Comparison of ENCODE assay signal across 1 cellular context in the genomic region with DNA sequence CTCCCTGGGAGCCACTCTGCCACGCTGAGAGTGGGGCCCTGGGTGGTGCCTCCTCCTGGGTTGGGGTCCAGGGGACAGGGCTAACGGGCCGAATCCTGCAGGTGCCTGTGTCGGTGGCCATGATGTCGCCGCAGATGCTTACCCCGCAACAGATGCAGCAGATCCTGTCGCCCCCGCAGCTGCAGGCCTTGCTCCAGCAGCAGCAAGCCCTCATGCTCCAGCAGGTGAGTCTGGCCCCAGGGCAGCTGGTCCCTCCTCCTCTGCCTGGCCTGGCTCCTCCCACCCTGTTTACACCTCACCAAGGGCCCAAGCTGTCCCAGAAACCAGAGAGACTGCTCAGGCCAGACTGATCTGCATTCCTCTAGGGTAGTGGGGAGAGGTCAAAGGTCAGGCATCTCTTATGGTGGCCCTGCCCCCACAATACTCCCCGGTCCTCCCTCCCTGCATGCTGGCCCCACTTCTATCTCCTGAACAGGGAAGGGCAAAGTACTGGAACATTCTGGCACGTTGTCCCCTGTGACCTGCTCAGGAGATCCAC.
A peak's percentile ranks its signal among the peaks of the same experiment; 100 is the strongest.
TF ChIP-seq lines count a peak whose summit lies in the region.

No MANE protein-coding gene starts in this region.

TF ChIP-seq in HepG2, 621 proteins besides CTCF, POLR2A, EP300 and RAD21 (continued from another document and continues in another):
- TF ChIP-seq GMEB2 (CRISPR knock-in tag; IDR thresholded peaks at IDR 0.05; ENCODE audit: low read depth) (no peak), HINFP (CRISPR knock-in tag; IDR thresholded peaks at IDR 0.05; ENCODE audit: low read depth) (no peak), NR2F1 (CRISPR knock-in tag; IDR thresholded peaks at IDR 0.05) (no peak; a peak in 1 of 4 replicates), ZNF605 (CRISPR knock-in tag; IDR thresholded peaks at IDR 0.05) (no peak), HDAC2 (CRISPR knock-in tag; IDR thresholded peaks at IDR 0.05) (no peak), HDAC6 (IDR thresholded peaks at IDR 0.05; ENCODE audit: low read depth, low read length) (no peak), ZNF24 (IDR thresholded peaks at IDR 0.05) (no peak), KDM1A (CRISPR knock-in tag; IDR thresholded peaks at IDR 0.05) (no peak), ZIK1 (CRISPR knock-in tag; IDR thresholded peaks at IDR 0.05; ENCODE audit: borderline replicate concordance, low read depth) (no peak), ZNF614 (CRISPR knock-in tag; IDR thresholded peaks at IDR 0.05; ENCODE audit: borderline replicate concordance) (no peak), ZNF414 (CRISPR knock-in tag; IDR thresholded peaks at IDR 0.05) (no peak), U2AF2 (IDR thresholded peaks at IDR 0.05; ENCODE audit: low read depth, low read length) (no peak), ZSCAN20 (CRISPR knock-in tag; IDR thresholded peaks at IDR 0.05; ENCODE audit: borderline replicate concordance) (no peak), ZFP41 (CRISPR knock-in tag; IDR thresholded peaks at IDR 0.05; ENCODE audit: borderline replicate concordance) (no peak), ZNF746 (CRISPR knock-in tag; IDR thresholded peaks at IDR 0.05) (no peak), NONO (IDR thresholded peaks at IDR 0.05) (no peak), NONO (CRISPR knock-in tag; conservative IDR thresholded peaks at IDR 0.05) (no peak), HMG20B (CRISPR knock-in tag; conservative IDR thresholded peaks at IDR 0.05) (no peak), ZNF253 (CRISPR knock-in tag; IDR thresholded peaks at IDR 0.05; ENCODE audit: borderline replicate concordance) (no peak), ELF4 (CRISPR knock-in tag; IDR thresholded peaks at IDR 0.05; ENCODE audit: borderline replicate concordance) (no peak), ZNF430 (CRISPR knock-in tag; IDR thresholded peaks at IDR 0.05) (no peak), NFYB (CRISPR knock-in tag; IDR thresholded peaks at IDR 0.05) (no peak), TFDP2 (CRISPR knock-in tag; IDR thresholded peaks at IDR 0.05) (no peak), TRIM22 (IDR thresholded peaks at IDR 0.05) (no peak), CENPT (CRISPR knock-in tag; IDR thresholded peaks at IDR 0.05; ENCODE audit: low read depth) (no peak), MXD1 (CRISPR knock-in tag; IDR thresholded peaks at IDR 0.05) (0 out of 2 replicates have a peak, but pooled peaks have one; percentile 24), YY1 (IDR thresholded peaks at IDR 0.05; ENCODE audit: insufficient read depth, insufficient replicate concordance, low read depth, low read length) (no peak), ZNF678 (CRISPR knock-in tag; IDR thresholded peaks at IDR 0.05) (no peak), ZNF510 (CRISPR knock-in tag; IDR thresholded peaks at IDR 0.05; ENCODE audit: low read depth) (no peak), ZNF451 (CRISPR knock-in tag; IDR thresholded peaks at IDR 0.05) (no peak), ZSCAN12 (CRISPR knock-in tag; IDR thresholded peaks at IDR 0.05) (no peak), ZNF550 (CRISPR knock-in tag; IDR thresholded peaks at IDR 0.05; ENCODE audit: borderline replicate concordance) (no peak), NR2F6 (IDR thresholded peaks at IDR 0.05) (peak; percentile 80), NR2F6 (CRISPR knock-in tag; IDR thresholded peaks at IDR 0.05) (peak; percentile 51), ZNF543 (CRISPR knock-in tag; IDR thresholded peaks at IDR 0.05) (no peak), TIGD3 (CRISPR knock-in tag; IDR thresholded peaks at IDR 0.05; ENCODE audit: borderline replicate concordance) (no peak)
- TF ChIP-seq, protein P1, sequence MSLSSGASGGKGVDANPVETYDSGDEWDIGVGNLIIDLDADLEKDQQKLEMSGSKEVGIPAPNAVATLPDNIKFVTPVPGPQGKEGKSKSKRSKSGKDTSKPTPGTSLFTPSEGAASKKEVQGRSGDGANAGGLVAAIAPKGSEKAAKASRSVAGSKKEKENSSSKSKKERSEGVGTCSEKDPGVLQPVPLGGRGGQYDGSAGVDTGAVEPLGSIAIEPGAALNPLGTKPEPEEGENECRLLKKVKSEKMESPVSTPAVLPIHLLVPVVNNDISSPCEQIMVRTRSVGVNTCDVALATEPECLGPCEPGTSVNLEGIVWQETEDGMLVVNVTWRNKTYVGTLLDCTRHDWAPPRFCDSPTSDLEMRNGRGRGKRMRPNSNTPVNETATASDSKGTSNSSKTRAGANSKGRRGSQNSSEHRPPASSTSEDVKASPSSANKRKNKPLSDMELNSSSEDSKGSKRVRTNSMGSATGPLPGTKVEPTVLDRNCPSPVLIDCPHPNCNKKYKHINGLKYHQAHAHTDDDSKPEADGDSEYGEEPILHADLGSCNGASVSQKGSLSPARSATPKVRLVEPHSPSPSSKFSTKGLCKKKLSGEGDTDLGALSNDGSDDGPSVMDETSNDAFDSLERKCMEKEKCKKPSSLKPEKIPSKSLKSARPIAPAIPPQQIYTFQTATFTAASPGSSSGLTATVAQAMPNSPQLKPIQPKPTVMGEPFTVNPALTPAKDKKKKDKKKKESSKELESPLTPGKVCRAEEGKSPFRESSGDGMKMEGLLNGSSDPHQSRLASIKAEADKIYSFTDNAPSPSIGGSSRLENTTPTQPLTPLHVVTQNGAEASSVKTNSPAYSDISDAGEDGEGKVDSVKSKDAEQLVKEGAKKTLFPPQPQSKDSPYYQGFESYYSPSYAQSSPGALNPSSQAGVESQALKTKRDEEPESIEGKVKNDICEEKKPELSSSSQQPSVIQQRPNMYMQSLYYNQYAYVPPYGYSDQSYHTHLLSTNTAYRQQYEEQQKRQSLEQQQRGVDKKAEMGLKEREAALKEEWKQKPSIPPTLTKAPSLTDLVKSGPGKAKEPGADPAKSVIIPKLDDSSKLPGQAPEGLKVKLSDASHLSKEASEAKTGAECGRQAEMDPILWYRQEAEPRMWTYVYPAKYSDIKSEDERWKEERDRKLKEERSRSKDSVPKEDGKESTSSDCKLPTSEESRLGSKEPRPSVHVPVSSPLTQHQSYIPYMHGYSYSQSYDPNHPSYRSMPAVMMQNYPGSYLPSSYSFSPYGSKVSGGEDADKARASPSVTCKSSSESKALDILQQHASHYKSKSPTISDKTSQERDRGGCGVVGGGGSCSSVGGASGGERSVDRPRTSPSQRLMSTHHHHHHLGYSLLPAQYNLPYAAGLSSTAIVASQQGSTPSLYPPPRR (CRISPR knock-in tag; IDR thresholded peaks at IDR 0.05; ENCODE audit: borderline replicate concordance): peak; percentile 30; the same call in 1 of the 2 replicates
- TF ChIP-seq, protein P2, sequence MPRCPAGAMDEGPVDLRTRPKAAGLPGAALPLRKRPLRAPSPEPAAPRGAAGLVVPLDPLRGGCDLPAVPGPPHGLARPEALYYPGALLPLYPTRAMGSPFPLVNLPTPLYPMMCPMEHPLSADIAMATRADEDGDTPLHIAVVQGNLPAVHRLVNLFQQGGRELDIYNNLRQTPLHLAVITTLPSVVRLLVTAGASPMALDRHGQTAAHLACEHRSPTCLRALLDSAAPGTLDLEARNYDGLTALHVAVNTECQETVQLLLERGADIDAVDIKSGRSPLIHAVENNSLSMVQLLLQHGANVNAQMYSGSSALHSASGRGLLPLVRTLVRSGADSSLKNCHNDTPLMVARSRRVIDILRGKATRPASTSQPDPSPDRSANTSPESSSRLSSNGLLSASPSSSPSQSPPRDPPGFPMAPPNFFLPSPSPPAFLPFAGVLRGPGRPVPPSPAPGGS (CRISPR knock-in tag; IDR thresholded peaks at IDR 0.05): no peak
- TF ChIP-seq, protein P3, sequence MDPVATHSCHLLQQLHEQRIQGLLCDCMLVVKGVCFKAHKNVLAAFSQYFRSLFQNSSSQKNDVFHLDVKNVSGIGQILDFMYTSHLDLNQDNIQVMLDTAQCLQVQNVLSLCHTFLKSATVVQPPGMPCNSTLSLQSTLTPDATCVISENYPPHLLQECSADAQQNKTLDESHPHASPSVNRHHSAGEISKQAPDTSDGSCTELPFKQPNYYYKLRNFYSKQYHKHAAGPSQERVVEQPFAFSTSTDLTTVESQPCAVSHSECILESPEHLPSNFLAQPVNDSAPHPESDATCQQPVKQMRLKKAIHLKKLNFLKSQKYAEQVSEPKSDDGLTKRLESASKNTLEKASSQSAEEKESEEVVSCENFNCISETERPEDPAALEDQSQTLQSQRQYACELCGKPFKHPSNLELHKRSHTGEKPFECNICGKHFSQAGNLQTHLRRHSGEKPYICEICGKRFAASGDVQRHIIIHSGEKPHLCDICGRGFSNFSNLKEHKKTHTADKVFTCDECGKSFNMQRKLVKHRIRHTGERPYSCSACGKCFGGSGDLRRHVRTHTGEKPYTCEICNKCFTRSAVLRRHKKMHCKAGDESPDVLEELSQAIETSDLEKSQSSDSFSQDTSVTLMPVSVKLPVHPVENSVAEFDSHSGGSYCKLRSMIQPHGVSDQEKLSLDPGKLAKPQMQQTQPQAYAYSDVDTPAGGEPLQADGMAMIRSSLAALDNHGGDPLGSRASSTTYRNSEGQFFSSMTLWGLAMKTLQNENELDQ (CRISPR knock-in tag; IDR thresholded peaks at IDR 0.05; ENCODE audit: borderline replicate concordance): no peak
- TF ChIP-seq, protein P4, sequence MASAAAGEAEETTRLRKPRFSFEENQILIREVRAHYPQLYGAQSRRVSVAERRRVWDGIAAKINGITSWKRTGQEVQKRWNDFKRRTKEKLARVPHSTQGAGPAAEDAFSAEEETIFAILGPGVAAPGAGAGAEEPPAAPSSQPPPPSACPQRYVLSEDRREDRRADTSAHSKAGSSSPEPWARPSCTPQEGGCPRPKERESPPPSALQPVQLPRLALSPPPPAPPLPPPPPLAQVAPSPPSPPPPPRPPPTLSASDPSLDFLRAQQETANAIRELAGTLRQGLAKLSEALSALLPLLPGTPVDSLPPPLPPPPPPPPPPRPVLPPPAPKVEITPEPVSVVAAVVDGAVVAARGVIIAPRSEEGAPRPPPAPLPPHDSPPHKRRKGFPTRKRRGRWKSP (CRISPR knock-in tag; IDR thresholded peaks at IDR 0.05): no peak
